ENCODE assay signal across 1 cellular context in genomic region chr2:112805542-112805941, GRCh38.
TF ChIP-seq lines count a peak whose summit lies in the region.

No MANE protein-coding gene starts in this region.

TF ChIP-seq in SK-N-SH treated with all-trans-retinoic acid at 6 μM for 48 hours, 23 proteins besides CTCF, POLR2A, EP300 and RAD21 (continued from another document):
- TF ChIP-seq TSHZ2 (CRISPR knock-in tag; IDR thresholded peaks at IDR 0.05) (no peak), TOX (CRISPR knock-in tag; IDR thresholded peaks at IDR 0.05; ENCODE audit: borderline replicate concordance) (no peak), CSDC2 (CRISPR knock-in tag; IDR thresholded peaks at IDR 0.05) (no peak), CSRNP3 (CRISPR knock-in tag; IDR thresholded peaks at IDR 0.05) (no peak), BACH2 (CRISPR knock-in tag; IDR thresholded peaks at IDR 0.05; ENCODE audit: borderline replicate concordance) (no peak), ZNF70 (CRISPR knock-in tag; IDR thresholded peaks at IDR 0.05) (no peak), GLIS3 (CRISPR knock-in tag; IDR thresholded peaks at IDR 0.05) (no peak)
